ENCODE assay signal across 8 cellular contexts in genomic region chr7:105011771-105012502, GRCh38. TPM values are rescaled to one million over a fixed set of nuclear protein-coding genes. Genes with fewer than 3 reads are reported as not detected.
DNase-seq lines count a peak whose midpoint lies in the region; ATAC-seq and TF ChIP-seq lines count a peak whose summit lies in the region.

No MANE protein-coding gene starts in this region.

- no peaks in the 10 kb centered on the region for H4K20me1 ChIP-seq in mammary epithelial cell (ENCODE audit: insufficient read depth, low read length)

- dilution Hi-C loops in mammary epithelial cell (cut with HindIII; ENCODE audit: low sequenced_read_pairs) = no loop called here

- no peaks in the 10 kb centered on the region for H3K9me3 Mint-ChIP-seq in mesothelial cell of epicardium

- H3K36me3 ChIP-seq in SK-N-MC (ENCODE audit: insufficient read depth, low read length) (peaks cover 28% of the 10 kb centered on the region), mammary epithelial cell (ENCODE audit: insufficient read depth, low read length) (peaks cover 2% of the 10 kb centered on the region), tibial artery (no peaks in the 10 kb centered on the region)

- intact Hi-C loops in mammary epithelial cell (cut with micrococcal nuclease) = loop anchor here (1.0 to 5.0 kb wide), 3 partner anchors 9 to 215 kb away; no protein-coding TSS in a partner anchor
- intact Hi-C loops in tibial artery (cut with DNase I; ENCODE audit: low total_unique reads) = no loop called here

- H3K79me2 ChIP-seq in mammary epithelial cell (ENCODE audit: insufficient read depth, low read length) = peaks cover 92% of the 10 kb centered on the region

- H3K4me1 ChIP-seq in mammary epithelial cell (ENCODE audit: insufficient read depth, low read length) (peaks cover 18% of the 10 kb centered on the region), tibial artery (peaks cover 0 to 38% (median 14%) of the 10 kb centered on the region in 4 donors)

- H3K4me2 ChIP-seq in mammary epithelial cell (ENCODE audit: insufficient read depth, low read depth, low read length) = peak overlapping the region; percentile 82

- in situ Hi-C loops in mammary epithelial cell (cut with MboI; ENCODE audit: low sequenced_read_pairs in 2 of 2) = no loop called here

- BruUV-seq in mammary epithelial cell (replicated peaks; lab: Mats Ljungman, UMichigan) = no TSS peak

- peak overlapping the region; percentile 94 for H3K4me3 ChIP-seq in SK-N-MC
- H3K4me3 ChIP-seq in mammary epithelial cell (replicated peaks in 1 of 3; ENCODE audit: insufficient read depth in 1 of 3, low read depth in 2 of 3, low read length in 3 of 3) = peak overlapping the region; percentile 90 to 99 (median 99)
- peak overlapping the region; percentile 76 to 82 for H3K4me3 ChIP-seq in tibial artery

- 3% methylated on average over 19 of the region's 23 CpGs for WGBS in mammary epithelial cell (ENCODE audit: low coverage, missing lambda C conversion rate)

- ATAC-seq in GM18873 (IDR thresholded peaks at IDR 0.05; ENCODE audit: low FRiP score, unreplicated experiment) (no peak), GM21737 (IDR thresholded peaks at IDR 0.05; ENCODE audit: unreplicated experiment) (no peak), GM18520 (IDR thresholded peaks at IDR 0.05; ENCODE audit: unreplicated experiment) (no peak)

- H3K36me3 Mint-ChIP-seq in mesothelial cell of epicardium = no peaks in the 10 kb centered on the region

- peaks cover 40% of the 10 kb centered on the region for H3K4me1 Mint-ChIP-seq in mesothelial cell of epicardium

- no peaks in the 10 kb centered on the region for H3K9me3 ChIP-seq in SK-N-MC (ENCODE audit: low read depth, low read length)
- H3K9me3 ChIP-seq in mammary epithelial cell (replicated peaks; ENCODE audit: insufficient read depth, low read length) = no peaks in the 10 kb centered on the region
- no peaks in the 10 kb centered on the region for H3K9me3 ChIP-seq in tibial artery

- H2AFZ ChIP-seq in mammary epithelial cell (ENCODE audit: low read depth, low read length) = no peak overlapping the region

- no peaks in the 10 kb centered on the region for H3K27me3 ChIP-seq in mammary epithelial cell (ENCODE audit: insufficient read depth, low read length)
- no peaks in the 10 kb centered on the region for H3K27me3 ChIP-seq in tibial artery

- H3K27me3 Mint-ChIP-seq in mesothelial cell of epicardium (ENCODE audit: low read depth) = no peaks in the 10 kb centered on the region

- peak; percentile 39 for DNase-seq in EL
- DNase-seq in SK-N-MC (ENCODE audit: low read depth, low spot score) = peak; percentile 50
- no peak for DNase-seq in mammary epithelial cell
- no peak for DNase-seq in mesothelial cell of epicardium (ENCODE audit: low spot score in 2 of 2, unreplicated experiment in 2 of 2)
- DNase-seq in tibial artery = peak; percentile 52 to 76

- CTCF ChIA-PET in mammary epithelial cell (lab: Charles Lee; ENCODE audit: low non-redundant PET) = no interaction called here

- H3K27ac ChIP-seq in SK-N-MC = peak overlapping the region; percentile 99
- peak overlapping the region; percentile 100 for H3K27ac ChIP-seq in mammary epithelial cell (ENCODE audit: insufficient read depth, low read depth, low read length)
- peak overlapping the region; percentile 99 to 100 for H3K27ac ChIP-seq in tibial artery

- TF ChIP-seq CTCF in mammary epithelial cell (conservative IDR thresholded peaks at IDR 0.05 in 1 of 2, IDR thresholded peaks at IDR 0.05 in 1 of 2; ENCODE audit: extremely low read depth in 1 of 2, insufficient read depth in 1 of 2, low read depth in 1 of 2, low read length in 2 of 2) (no peak), mesothelial cell of epicardium (IDR thresholded peaks at IDR 0.05; ENCODE audit: unreplicated experiment) (no peak), tibial artery (IDR thresholded peaks at IDR 0.05) (no peak)

- H3K4me3 Mint-ChIP-seq in mesothelial cell of epicardium = peak overlapping the region; percentile 100

- H3K9ac ChIP-seq in SK-N-MC (ENCODE audit: insufficient read length) (peak overlapping the region; percentile 100), mammary epithelial cell (ENCODE audit: insufficient read depth, low read length) (peak overlapping the region; percentile 100)

- H3K27ac Mint-ChIP-seq in mesothelial cell of epicardium = peak overlapping the region; percentile 100

RNA-seq across cellular contexts. Expression of gene KMT2E, which starts 2.1 kb away (rescaled TPM):
- total RNA-seq in mammary epithelial cell (10 to 100 TPM; 41.2 to 72.2 TPM), mesothelial cell of epicardium (102 to 109 TPM (median 109 TPM) in 3 replicates)
- 2.4 TPM for polyA plus RNA-seq in mammary epithelial cell
- polyA minus RNA-seq in mammary epithelial cell = 57.9 TPM

Comparison
In these comparisons a context has a peak if more than half of its experiments do, and no peak if none do; other contexts are left out.
1. DNase-seq: peak in EL (single experiment), SK-N-MC (single experiment) and tibial artery (2 of 2); none in mammary epithelial cell (single experiment) and mesothelial cell of epicardium (0 of 2).
2. Peak in every context shown above with its lines, with median percentiles within 50 percentile points of each other: H3K27ac ChIP-seq and H3K4me3 ChIP-seq.